Comparison of ENCODE assay signal across 8 cellular contexts in the genomic region with DNA sequence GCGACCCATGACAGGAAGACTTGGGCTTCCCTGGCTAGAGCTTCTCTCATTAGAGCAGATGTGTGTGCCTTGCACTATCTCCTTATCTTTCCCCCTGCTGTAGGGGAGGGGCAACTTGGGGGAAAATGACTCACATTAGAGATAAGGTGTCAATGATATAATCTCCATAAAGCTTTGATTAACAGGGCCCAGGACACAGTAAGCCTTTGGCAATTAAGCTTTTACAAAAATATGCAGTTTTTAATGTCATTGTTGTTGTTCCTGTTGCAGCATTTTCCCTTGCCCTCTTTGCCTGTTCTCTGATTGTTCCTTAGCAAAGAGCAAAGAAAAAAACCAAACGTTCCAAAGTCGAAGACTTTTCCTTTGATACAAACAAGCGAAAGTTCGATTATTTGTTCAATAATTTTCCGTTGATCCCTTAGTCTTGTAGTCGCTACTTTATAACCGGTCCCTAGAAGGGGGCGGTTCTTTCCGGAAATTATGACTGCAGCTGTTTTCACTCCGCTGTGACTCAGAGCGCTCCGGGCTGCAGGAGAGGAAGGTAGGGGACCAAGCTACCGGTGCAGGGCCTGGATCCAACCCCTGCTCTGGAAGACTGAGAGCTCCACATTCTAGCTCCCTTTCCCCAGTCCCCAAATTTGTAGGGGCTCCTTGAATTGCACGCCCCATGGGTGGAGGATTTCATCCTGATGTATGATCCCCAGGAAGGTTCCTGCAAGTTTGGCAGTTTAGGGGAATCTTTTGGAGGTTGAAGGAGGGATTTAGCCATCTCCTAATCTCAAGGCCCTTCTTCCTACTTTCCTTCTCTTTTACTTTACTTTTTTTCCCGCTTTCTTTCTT. TPM values are rescaled to one million over a fixed set of nuclear protein-coding genes. Genes with fewer than 3 reads are reported as not detected.
A peak's percentile ranks its signal among the peaks of the same experiment; 100 is the strongest.
DNase-seq lines count a peak whose midpoint lies in the region; ATAC-seq and TF ChIP-seq lines count a peak whose summit lies in the region.

A gene with protein sequence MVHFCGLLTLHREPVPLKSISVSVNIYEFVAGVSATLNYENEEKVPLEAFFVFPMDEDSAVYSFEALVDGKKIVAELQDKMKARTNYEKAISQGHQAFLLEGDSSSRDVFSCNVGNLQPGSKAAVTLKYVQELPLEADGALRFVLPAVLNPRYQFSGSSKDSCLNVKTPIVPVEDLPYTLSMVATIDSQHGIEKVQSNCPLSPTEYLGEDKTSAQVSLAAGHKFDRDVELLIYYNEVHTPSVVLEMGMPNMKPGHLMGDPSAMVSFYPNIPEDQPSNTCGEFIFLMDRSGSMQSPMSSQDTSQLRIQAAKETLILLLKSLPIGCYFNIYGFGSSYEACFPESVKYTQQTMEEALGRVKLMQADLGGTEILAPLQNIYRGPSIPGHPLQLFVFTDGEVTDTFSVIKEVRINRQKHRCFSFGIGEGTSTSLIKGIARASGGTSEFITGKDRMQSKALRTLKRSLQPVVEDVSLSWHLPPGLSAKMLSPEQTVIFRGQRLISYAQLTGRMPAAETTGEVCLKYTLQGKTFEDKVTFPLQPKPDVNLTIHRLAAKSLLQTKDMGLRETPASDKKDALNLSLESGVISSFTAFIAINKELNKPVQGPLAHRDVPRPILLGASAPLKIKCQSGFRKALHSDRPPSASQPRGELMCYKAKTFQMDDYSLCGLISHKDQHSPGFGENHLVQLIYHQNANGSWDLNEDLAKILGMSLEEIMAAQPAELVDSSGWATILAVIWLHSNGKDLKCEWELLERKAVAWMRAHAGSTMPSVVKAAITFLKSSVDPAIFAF (plus strand): TSS at position 509 of the 840 bp plus-strand sequence. CDS start 2,062 bp downstream, outside the sequence.

- ATAC-seq in HG02588 (IDR thresholded peaks at IDR 0.05; ENCODE audit: unreplicated experiment): peak; percentile 100

- no peak within 1 kb of the TSS for H3K27ac ChIP-seq in iPS-18a (ENCODE audit: low read length)
- H3K27ac ChIP-seq in skeletal muscle tissue (ENCODE audit: low read depth, low read length): peak within 1 kb of the TSS; percentile 44

- H3K27me3 ChIP-seq in iPS-18a (ENCODE audit: control insufficient read depth, insufficient read depth, low read length) (no peaks in the 10 kb centered on the region), skeletal muscle tissue (ENCODE audit: control insufficient read depth in 3 of 3, insufficient read depth in 3 of 3, low read length in 3 of 3) (no peaks in the 10 kb centered on the region)

- no peak for TF ChIP-seq CTCF in GM13977 (IDR thresholded peaks at IDR 0.05; ENCODE audit: extremely low read depth, insufficient read depth, missing control alignments)

- H3K9ac ChIP-seq in iPS-18a (ENCODE audit: low read length) (peak within 1 kb of the TSS; percentile 2), skeletal muscle tissue (ENCODE audit: low read depth in 1 of 3, low read length in 3 of 3) (peak within 1 kb of the TSS; percentile 71 to 75 (median 74))

- H3K4me3 ChIP-seq in iPS-18a (ENCODE audit: low read length) (peak within 1 kb of the TSS; percentile 67), skeletal muscle tissue (ENCODE audit: low read length in 3 of 3) (peak within 1 kb of the TSS; percentile 79 to 93 (median 81))

- H3K36me3 ChIP-seq in iPS-18a (ENCODE audit: control insufficient read depth, low read depth, low read length): peaks cover 8% of the 10 kb centered on the region
- peaks cover 9 to 25% (median 18%) of the 10 kb centered on the region in 3 donors for H3K36me3 ChIP-seq in skeletal muscle tissue (ENCODE audit: control insufficient read depth in 3 of 3, insufficient read depth in 3 of 3, low read length in 3 of 3)

- no peaks in the 10 kb centered on the region for H3K9me3 ChIP-seq in iPS-18a (ENCODE audit: control insufficient read depth, low read depth, low read length)
- H3K9me3 ChIP-seq in skeletal muscle tissue (ENCODE audit: control insufficient read depth in 3 of 3, low read length in 3 of 3): no peaks in the 10 kb centered on the region

- peak; percentile 75 for DNase-seq in GM13977 (ENCODE audit: low spot score)
- peak; percentile 71 for DNase-seq in NCI-H1092 treated with DMSO at 0.1 percent for 48 hours (lab: John Stamatoyannopoulos, UW)
- DNase-seq in UCSD-AML1 (lab: John Stamatoyannopoulos, UW; ENCODE audit: unreplicated experiment): peak; percentile 80
- peak; percentile 69 to 95 for DNase-seq in T47D (ENCODE audit: low read depth in 1 of 2, low spot score in 1 of 2)
- no peak for DNase-seq in NCI-H2107 (lab: John Stamatoyannopoulos, UW)

- H3K4me1 ChIP-seq in iPS-18a (ENCODE audit: control insufficient read depth, low read depth, low read length) (peaks cover 7% of the 10 kb centered on the region), skeletal muscle tissue (ENCODE audit: control insufficient read depth in 3 of 3, insufficient read depth in 3 of 3, low read length in 3 of 3) (peaks cover 0 to 14% (median 12%) of the 10 kb centered on the region in 3 donors)

- in situ Hi-C loops in GM13977 (cut with MboI; ENCODE audit: low pct_unique_long_range_greater_than_20kb, low sequenced_read_pairs, unreplicated experiment) (no loop called here), T47D (cut with HindIII; ENCODE audit: low pct_unique_long_range_greater_than_20kb, low sequenced_read_pairs) (no loop called here)

RNA-seq across cellular contexts. Expression of the gene that starts here (rescaled TPM):
- total RNA-seq in skeletal muscle tissue: 89.8 TPM
